18 cellular contexts compared by ENCODE assay signal in genomic region chrX:17470136-17470535, GRCh38.
DNase-seq lines count a peak whose midpoint lies in the region; ATAC-seq, FAIRE-seq and TF ChIP-seq lines count a peak whose summit lies in the region.
"Had no signal": no experiment of that assay in that cellular context is flagged by ENCODE, and none has a peak within 500 bp of the region (broad histone marks: within the 10 kb centered on the region; RNA-seq: fewer than 3 reads in every experiment).

No MANE protein-coding gene starts in this region.

- H3K36me3 Mint-ChIP-seq in nephron progenitor cell (ENCODE audit: low read depth), result no peaks in the 10 kb centered on the region
- H3K36me3 Mint-ChIP-seq: CD4-positive, CD25-positive, alpha-beta regulatory T cell had no signal

- POLR2A ChIA-PET in HEK293 (lab: Yijun Ruan, JAX), result no interaction called here

- H3K4me3 ChIP-seq in HEK293 (ENCODE audit: low read depth, low read length) (no peak overlapping the region), NB4 (ENCODE audit: low read depth, low read length) (no peak overlapping the region), bronchial epithelial cell (ENCODE audit: low read depth, low read length) (no peak overlapping the region)
- H3K4me3 ChIP-seq: Peyer's patch had no signal

- DNase-seq in NB4 (ENCODE audit: low read depth) (peak; percentile 67), bronchial epithelial cell (ENCODE audit: low read depth) (peak; percentile 53), nephron progenitor cell (no peak)
- no peak for DNase-seq in stimulated activated naive CD8-positive, alpha-beta T cell treated with anti-CD3 and anti-CD28 coated beads, Interleukin-15, Interleukin-2, amounts not matched to agents 100 U/mL and 50 U/mL, for 24 hours
- DNase-seq: CD4-positive, CD25-positive, alpha-beta regulatory T cell; DMS79 treated with DMSO at 0.1 percent for 48 hours; GDM1; NCI-H1105 treated with DMSO at 0.1 percent for 48 hours; NCI-H187; NCI-H2171; NCI-H446 treated with DMSO at 0.1 percent for 48 hours; NCI-H774; Peyer's patch; SHP77 had no signal

- no peak for FAIRE-seq in bronchial epithelial cell (lab: Jason Lieb, UNC)
- FAIRE-seq: GM19239 had no signal

- peak overlapping the region; percentile 9 for H3K27ac Mint-ChIP-seq in nephron progenitor cell
- H3K27ac Mint-ChIP-seq: CD4-positive, CD25-positive, alpha-beta regulatory T cell had no signal

- peaks cover 4% of the 10 kb centered on the region for H3K27me3 Mint-ChIP-seq in nephron progenitor cell (ENCODE audit: low read depth, poor library complexity)
- H3K27me3 Mint-ChIP-seq: CD4-positive, CD25-positive, alpha-beta regulatory T cell had no signal

- no peak overlapping the region for H3K27ac ChIP-seq in HEK293 (ENCODE audit: extremely low read depth, low read depth, low read length)
- H3K27ac ChIP-seq: Peyer's patch had no signal

- CTCF ChIA-PET in HEK293 (lab: Yijun Ruan, JAX), result no interaction called here

- TF ChIP-seq CTCF in HEK293 (tag by site-specific recombination; IDR thresholded peaks at IDR 0.05) (no peak), NB4 (IDR thresholded peaks at IDR 0.05; ENCODE audit: low read depth, low read length) (no peak), bronchial epithelial cell (IDR thresholded peaks at IDR 0.05; ENCODE audit: insufficient read depth, low read length, severe bottlenecking) (no peak), nephron progenitor cell (IDR thresholded peaks at IDR 0.05) (no peak)

- no peak overlapping the region for H3K4me3 Mint-ChIP-seq in nephron progenitor cell
- H3K4me3 Mint-ChIP-seq: CD4-positive, CD25-positive, alpha-beta regulatory T cell had no signal

- H3K4me1 ChIP-seq in HEK293 (ENCODE audit: control insufficient read depth, insufficient read depth, low read length), result no peaks in the 10 kb centered on the region; the same call in 1 of the 2 replicates
- H3K4me1 ChIP-seq: Peyer's patch had no signal

- no peaks in the 10 kb centered on the region for H3K27me3 ChIP-seq in bronchial epithelial cell (ENCODE audit: control insufficient read depth, insufficient read depth, low read length)
- H3K27me3 ChIP-seq: Peyer's patch had no signal

- H3K4me1 Mint-ChIP-seq in nephron progenitor cell, result peaks cover 24% of the 10 kb centered on the region
- H3K4me1 Mint-ChIP-seq: CD4-positive, CD25-positive, alpha-beta regulatory T cell had no signal

- ATAC-seq in stimulated activated naive CD8-positive, alpha-beta T cell treated with anti-CD3 and anti-CD28 coated beads, Interleukin-15, Interleukin-2, amounts not matched to agents 100 U/mL and 50 U/mL, for 24 hours, result no peak
- no peak for ATAC-seq in HG02884 (IDR thresholded peaks at IDR 0.05; ENCODE audit: unreplicated experiment)
- no peak for ATAC-seq in HG03045 (IDR thresholded peaks at IDR 0.05; ENCODE audit: unreplicated experiment)

- H3K9me3 ChIP-seq in HEK293 (ENCODE audit: control insufficient read depth, insufficient read depth, low read depth, low read length), result no peaks in the 10 kb centered on the region
- H3K9me3 ChIP-seq: Peyer's patch had no signal

- no peak for TF ChIP-seq POLR2A in NB4 (IDR thresholded peaks at IDR 0.05; ENCODE audit: extremely low read depth, insufficient read length)

- H3K36me3 ChIP-seq in HEK293 (ENCODE audit: control insufficient read depth in 2 of 2, insufficient read depth in 1 of 2, low read length in 2 of 2), result no peaks in the 10 kb centered on the region
- H3K36me3 ChIP-seq in bronchial epithelial cell (ENCODE audit: control insufficient read depth, insufficient read depth, low read length), result no peaks in the 10 kb centered on the region
- H3K36me3 ChIP-seq: Peyer's patch had no signal

- H3K9me3 Mint-ChIP-seq in nephron progenitor cell, result no peaks in the 10 kb centered on the region
- H3K9me3 Mint-ChIP-seq: CD4-positive, CD25-positive, alpha-beta regulatory T cell had no signal

TF ChIP-seq in HEK293, 187 proteins besides CTCF, POLR2A, EP300 and RAD21:
- TF ChIP-seq ZNF302 (tag by site-specific recombination; IDR thresholded peaks at IDR 0.05; ENCODE audit: low read depth) (no peak), EGR2 (tag by site-specific recombination; IDR thresholded peaks at IDR 0.05; ENCODE audit: low read depth) (0 out of 2 replicates have a peak, but pooled peaks have one; percentile 30), ZFHX2 (tag by site-specific recombination; conservative IDR thresholded peaks at IDR 0.05) (peak; percentile 45)

Comparison
In these comparisons a context has a peak if more than half of its experiments do, and no peak if none do; other contexts are left out.
1. DNase-seq: peak in NB4 (single experiment) and bronchial epithelial cell (single experiment); none in nephron progenitor cell (single experiment) and stimulated activated naive CD8-positive, alpha-beta T cell treated with anti-CD3 and anti-CD28 coated beads, Interleukin-15, Interleukin-2, amounts not matched to agents 100 U/mL and 50 U/mL, for 24 hours (single experiment).